29 cellular contexts compared by ENCODE assay signal in genomic region chr13:100811906-100812305, GRCh38.
"Had no signal": no experiment of that assay in that cellular context is flagged by ENCODE, and none has a peak within 500 bp of the region (broad histone marks: within the 10 kb centered on the region; RNA-seq: fewer than 3 reads in every experiment).

No MANE protein-coding gene starts in this region.

- H3K27me3 ChIP-seq: esophagus squamous epithelium, right atrium auricular region, transverse colon, upper lobe of right lung, uterus had no signal

- H3K36me3 ChIP-seq: esophagus squamous epithelium, lower lobe of right lung, prostate gland, right atrium auricular region, suprapubic skin, transverse colon, upper lobe of right lung, uterus had no signal

- H3K4me1 ChIP-seq: lower lobe of right lung, prostate gland, right atrium auricular region, suprapubic skin, transverse colon, upper lobe of right lung, uterus had no signal

- H3K4me3 Mint-ChIP-seq: immature natural killer cell; naive B cell; natural killer cell treated with Interleukin-12 subunit alpha and Interleukin-12 subunit beta and Interleukin-15 and Interleukin-18, amount 100 ng/mL, for 72 hours; stimulated activated naive CD8-positive, alpha-beta T cell treated with anti-CD3 and anti-CD28 coated beads, Interleukin-15, amount 100 ng/mL, for 72 hours had no signal

- H3K4me3 ChIP-seq: coronary artery, esophagus squamous epithelium, lower lobe of right lung, prostate gland, right atrium auricular region, smooth muscle cell, suprapubic skin, transverse colon, upper lobe of right lung, uterus had no signal

- H3K9me3 ChIP-seq: esophagus squamous epithelium, lower lobe of right lung, prostate gland, right atrium auricular region, suprapubic skin, transverse colon, upper lobe of right lung, uterus had no signal

- DNase-seq: dermis blood vessel endothelial cell; effector memory CD4-positive, alpha-beta T cell; erythroblast; esophagus squamous epithelium; foreskin melanocyte; hypothalamus; immature natural killer cell; islet precursor cell; kidney glomerular epithelial cell; left colon; left ventricle myocardium superior; lower lobe of right lung; naive B cell; nucleus accumbens; stimulated activated CD4-positive, alpha-beta T cell treated with anti-CD3 and anti-CD28 coated beads, Interleukin-12 subunit alpha, Interleukin-12 subunit beta, amount 100 ng/mL, for 4 hours; stimulated activated CD4-positive, alpha-beta T cell treated with anti-CD3 and anti-CD28 coated beads, Interleukin-1b, Interleukin-23, amount 100 ng/mL, for 48 hours; stimulated activated CD4-positive, alpha-beta T cell treated with anti-CD3 and anti-CD28 coated beads, Interleukin-4, amount 100 ng/mL, for 1 hour; stimulated activated CD8-positive, alpha-beta memory T cell treated with anti-CD3 and anti-CD28 coated beads, Interleukin-4, amount 100 ng/mL, for 48 hours; stimulated activated naive CD4-positive, alpha-beta T cell; stimulated activated naive CD8-positive, alpha-beta T cell treated with anti-CD3 and anti-CD28 coated beads, Interleukin-15, amount 100 ng/mL, for 72 hours; transverse colon; upper lobe of right lung; uterus had no signal

- H3K27ac Mint-ChIP-seq: immature natural killer cell; naive B cell; natural killer cell treated with Interleukin-12 subunit alpha and Interleukin-12 subunit beta and Interleukin-15 and Interleukin-18, amount 100 ng/mL, for 72 hours; stimulated activated naive CD8-positive, alpha-beta T cell treated with anti-CD3 and anti-CD28 coated beads, Interleukin-15, amount 100 ng/mL, for 72 hours had no signal

- H3K27ac ChIP-seq: coronary artery, esophagus squamous epithelium, lower lobe of right lung, prostate gland, right atrium auricular region, suprapubic skin, transverse colon, upper lobe of right lung, uterus had no signal

- H3K9me3 Mint-ChIP-seq: natural killer cell treated with Interleukin-12 subunit alpha and Interleukin-12 subunit beta and Interleukin-15 and Interleukin-18, amount 100 ng/mL, for 72 hours; stimulated activated naive CD8-positive, alpha-beta T cell treated with anti-CD3 and anti-CD28 coated beads, Interleukin-15, amount 100 ng/mL, for 72 hours had no signal

- H3K36me3 Mint-ChIP-seq: immature natural killer cell; naive B cell; natural killer cell treated with Interleukin-12 subunit alpha and Interleukin-12 subunit beta and Interleukin-15 and Interleukin-18, amount 100 ng/mL, for 72 hours had no signal

- H3K4me1 Mint-ChIP-seq: immature natural killer cell; naive B cell; stimulated activated naive CD8-positive, alpha-beta T cell treated with anti-CD3 and anti-CD28 coated beads, Interleukin-15, amount 100 ng/mL, for 72 hours had no signal

- H3K4me2 ChIP-seq: smooth muscle cell had no signal
